Comparison of ENCODE assay signal across 28 cellular contexts in the genomic region with DNA sequence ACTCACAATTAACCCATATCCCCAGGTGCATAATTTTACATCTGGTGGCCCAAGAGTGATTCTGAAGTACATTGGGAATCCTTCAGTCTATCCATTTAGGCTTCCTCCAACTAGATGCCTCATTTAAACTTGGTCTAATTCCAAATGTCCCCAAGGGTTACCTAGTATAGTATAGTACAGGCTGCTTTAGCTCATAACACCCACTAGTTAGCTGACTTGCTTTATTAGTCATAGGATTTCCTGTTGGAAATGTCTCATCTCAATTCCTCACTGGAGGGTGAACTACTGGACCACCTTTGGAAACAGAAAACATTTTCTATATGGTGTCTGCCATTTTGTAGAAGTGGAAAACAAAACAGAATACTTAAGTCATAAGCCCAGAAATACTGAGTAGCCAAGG.
DNase-seq lines count a peak whose midpoint lies in the region; ATAC-seq and TF ChIP-seq lines count a peak whose summit lies in the region.
"Had no signal": no experiment of that assay in that cellular context is flagged by ENCODE, and none has a peak within 500 bp of the region (broad histone marks: within the 10 kb centered on the region; RNA-seq: fewer than 3 reads in every experiment).

No MANE protein-coding gene starts in this region.

- DNase-seq in A172 (ENCODE audit: low spot score) (peak; percentile 52), HFFc6 (peak; percentile 70), RWPE2 (ENCODE audit: low spot score) (no peak), foreskin fibroblast (peak; percentile 62 to 68), Kasumi-1 (lab: John Stamatoyannopoulos, UW) (no peak), NCI-H1105 treated with DMSO at 0.1 percent for 48 hours (lab: John Stamatoyannopoulos, UW) (no peak), nucleus accumbens (lab: John Stamatoyannopoulos, UW) (no peak)
- DNase-seq: activated CD4-positive, alpha-beta T cell treated with anti-CD3 and anti-CD28 coated beads, Interleukin-2, amount 50 U/mL, for 4 hours; activated CD8-positive, alpha-beta memory T cell treated with anti-CD3 and anti-CD28 coated beads, Interleukin-2, amount 50 U/mL, for 48 hours; activated effector memory CD4-positive, alpha-beta T cell treated with anti-CD3 and anti-CD28 coated beads, Interleukin-2, amount 50 U/mL, for 16 hours; activated naive CD8-positive, alpha-beta T cell treated with anti-CD3 and anti-CD28 coated beads, Interleukin-2, amount 50 U/mL, for 24 hours; gastrocnemius medialis; GOT3; kidney glomerular epithelial cell; mesenchymal stem cell; naive B cell; NCI-H1417; OCI-M1; T-helper 17 cell; WERI-Rb-1 had no signal

- peak overlapping the region; percentile 64 for H3K27ac Mint-ChIP-seq in HFFc6
- H3K27ac Mint-ChIP-seq: activated naive CD8-positive, alpha-beta T cell treated with anti-CD3 and anti-CD28 coated beads, Interleukin-2, amount 50 U/mL, for 24 hours; dendritic cell treated with granulocyte-macrophage colony-stimulating factor and Interleukin-4, amounts not matched to agents 40 ng/mL and 50 ng/mL, for 4 days; naive B cell; T-helper 17 cell had no signal

- no peak overlapping the region for H3K4me3 Mint-ChIP-seq in HFFc6
- H3K4me3 Mint-ChIP-seq: activated naive CD8-positive, alpha-beta T cell treated with anti-CD3 and anti-CD28 coated beads, Interleukin-2, amount 50 U/mL, for 24 hours; dendritic cell treated with granulocyte-macrophage colony-stimulating factor and Interleukin-4, amounts not matched to agents 40 ng/mL and 50 ng/mL, for 4 days; naive B cell; T-helper 17 cell had no signal

- TF ChIP-seq CTCF in HFFc6 (IDR thresholded peaks at IDR 0.05) (no peak), RWPE2 (IDR thresholded peaks at IDR 0.05; ENCODE audit: poor library complexity, severe bottlenecking) (no peak), foreskin fibroblast (IDR thresholded peaks at IDR 0.05; ENCODE audit: low read depth, low read length) (no peak)

- H3K36me3 ChIP-seq in RWPE2 (ENCODE audit: low read depth), result no peaks in the 10 kb centered on the region
- H3K36me3 ChIP-seq: BLaER1 treated with 17β-estradiol and CSF1 and Interleukin-3, amounts not matched to agents 10 nM and 100 nM; cardiac muscle cell; gastrocnemius medialis; right atrium auricular region; SJSA1; WERI-Rb-1 had no signal

- peaks cover 30% of the 10 kb centered on the region for H3K36me3 Mint-ChIP-seq in HFFc6 (ENCODE audit: low read depth)

- peak; percentile 78 for ATAC-seq in RWPE2 (ENCODE audit: low read depth)
- no peak for ATAC-seq in GM18511 (IDR thresholded peaks at IDR 0.05; ENCODE audit: unreplicated experiment)
- ATAC-seq: A549; activated naive CD8-positive, alpha-beta T cell treated with anti-CD3 and anti-CD28 coated beads, Interleukin-2, amount 50 U/mL, for 24 hours; gastrocnemius medialis; T-helper 17 cell had no signal

- H3K4me1 ChIP-seq in RWPE2 (ENCODE audit: insufficient read depth, poor library complexity, severe bottlenecking), result peaks cover 7% of the 10 kb centered on the region
- H3K4me1 ChIP-seq: A549; BLaER1 treated with 17β-estradiol and CSF1 and Interleukin-3, amounts not matched to agents 10 nM and 100 nM; gastrocnemius medialis; right atrium auricular region had no signal

- H3K4me3 ChIP-seq in RWPE2 (ENCODE audit: severe bottlenecking) (no peak overlapping the region), foreskin fibroblast (ENCODE audit: low read depth in 1 of 2, low read length in 2 of 2) (no peak overlapping the region)
- H3K4me3 ChIP-seq: A549; BLaER1 treated with 17β-estradiol and CSF1 and Interleukin-3, amounts not matched to agents 10 nM and 100 nM; cardiac muscle cell; gastrocnemius medialis; right atrium auricular region; SJSA1 had no signal

- H3K27me3 Mint-ChIP-seq in HFFc6 (ENCODE audit: insufficient read depth), result no peaks in the 10 kb centered on the region
- H3K27me3 Mint-ChIP-seq: dendritic cell treated with granulocyte-macrophage colony-stimulating factor and Interleukin-4, amounts not matched to agents 40 ng/mL and 50 ng/mL, for 4 days; T-helper 17 cell had no signal

- H3K9me3 ChIP-seq in RWPE2 (ENCODE audit: severe bottlenecking), result no peaks in the 10 kb centered on the region
- H3K9me3 ChIP-seq: A549, gastrocnemius medialis, right atrium auricular region had no signal

- peaks cover 21% of the 10 kb centered on the region for H3K4me1 Mint-ChIP-seq in HFFc6 (ENCODE audit: low read depth)
- H3K4me1 Mint-ChIP-seq: activated naive CD8-positive, alpha-beta T cell treated with anti-CD3 and anti-CD28 coated beads, Interleukin-2, amount 50 U/mL, for 24 hours; naive B cell; T-helper 17 cell had no signal

- no peaks in the 10 kb centered on the region for H3K27me3 ChIP-seq in RWPE2 (ENCODE audit: insufficient read depth, poor library complexity, severe bottlenecking)
- H3K27me3 ChIP-seq: BLaER1 treated with 17β-estradiol and CSF1 and Interleukin-3, amounts not matched to agents 10 nM and 100 nM; cardiac muscle cell; gastrocnemius medialis; right atrium auricular region; SJSA1 had no signal

- H3K27ac ChIP-seq in RWPE2 (ENCODE audit: poor library complexity, severe bottlenecking), result no peak overlapping the region
- H3K27ac ChIP-seq: A549; BLaER1 treated with 17β-estradiol and CSF1 and Interleukin-3, amounts not matched to agents 10 nM and 100 nM; cardiac muscle cell; epithelial cell of prostate; gastrocnemius medialis; SJSA1; WERI-Rb-1 had no signal

- H3K9me3 Mint-ChIP-seq in HFFc6, result peaks cover 31% of the 10 kb centered on the region
- H3K9me3 Mint-ChIP-seq: activated naive CD8-positive, alpha-beta T cell treated with anti-CD3 and anti-CD28 coated beads, Interleukin-2, amount 50 U/mL, for 24 hours had no signal

Comparison
In these comparisons a context has a peak if more than half of its experiments do, and no peak if none do; other contexts are left out.
1. DNase-seq: peak in A172 (single experiment), HFFc6 (single experiment) and foreskin fibroblast (2 of 2); none in RWPE2 (single experiment), Kasumi-1 (0 of 2), NCI-H1105 treated with DMSO at 0.1 percent for 48 hours (single experiment) and nucleus accumbens (0 of 56).